Comparison of ENCODE assay signal across 1 cellular context in genomic region chr5:315488-316209, GRCh38.
TF ChIP-seq lines count a peak whose summit lies in the region.

No MANE protein-coding gene starts in this region.

TF ChIP-seq in H1, 55 proteins besides CTCF, POLR2A, EP300 and RAD21:
- no peak for TF ChIP-seq CEBPB (IDR thresholded peaks at IDR 0.05; ENCODE audit: low read depth, low read length)
- TF ChIP-seq SAP30 (IDR thresholded peaks at IDR 0.05; ENCODE audit: insufficient read depth, insufficient replicate concordance, low read length): no peak
TF ChIP-seq in H1: peak in this region for 0.
